ENCODE assay signal across 1 cellular context in the genomic region with DNA sequence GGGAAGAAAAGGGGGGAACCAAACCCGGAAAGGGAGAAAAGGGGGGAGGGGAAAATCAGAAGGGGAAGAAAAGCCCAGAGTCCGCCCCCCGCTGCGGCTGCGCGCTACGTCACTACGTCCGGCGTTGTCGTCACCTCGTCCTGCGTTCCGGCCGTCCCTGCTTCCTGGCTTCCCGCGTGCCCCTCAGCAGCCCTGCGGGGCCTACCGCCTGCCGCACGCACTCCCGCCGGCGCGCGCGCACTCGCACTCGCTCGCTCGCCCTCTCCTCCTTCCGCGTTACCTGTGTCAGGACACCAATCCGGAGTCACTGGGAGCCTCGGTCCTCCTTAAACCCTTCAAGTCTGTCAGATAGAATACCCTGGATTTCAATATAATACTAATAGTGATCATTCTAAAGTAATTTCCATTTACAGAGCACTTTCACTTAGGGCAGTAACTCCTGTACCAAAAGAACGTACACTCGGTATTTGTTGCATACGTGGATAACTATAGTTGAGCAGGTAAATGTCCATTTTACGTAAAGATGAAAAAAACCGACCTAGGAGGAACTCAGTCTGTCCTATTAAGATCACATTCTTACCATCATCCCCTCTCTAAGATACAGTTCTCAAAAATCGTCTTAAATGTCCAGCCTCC.
A peak's percentile ranks its signal among the peaks of the same experiment; 100 is the strongest.
TF ChIP-seq lines count a peak whose summit lies in the region.

A gene (minus strand): TSS at position 113 of the 636 bp plus-strand sequence. CDS start 120,615 bp downstream, outside the sequence.

TF ChIP-seq in HepG2, 621 proteins besides CTCF, POLR2A, EP300 and RAD21 (continued from another document and continues in another):
- TF ChIP-seq, protein P1, sequence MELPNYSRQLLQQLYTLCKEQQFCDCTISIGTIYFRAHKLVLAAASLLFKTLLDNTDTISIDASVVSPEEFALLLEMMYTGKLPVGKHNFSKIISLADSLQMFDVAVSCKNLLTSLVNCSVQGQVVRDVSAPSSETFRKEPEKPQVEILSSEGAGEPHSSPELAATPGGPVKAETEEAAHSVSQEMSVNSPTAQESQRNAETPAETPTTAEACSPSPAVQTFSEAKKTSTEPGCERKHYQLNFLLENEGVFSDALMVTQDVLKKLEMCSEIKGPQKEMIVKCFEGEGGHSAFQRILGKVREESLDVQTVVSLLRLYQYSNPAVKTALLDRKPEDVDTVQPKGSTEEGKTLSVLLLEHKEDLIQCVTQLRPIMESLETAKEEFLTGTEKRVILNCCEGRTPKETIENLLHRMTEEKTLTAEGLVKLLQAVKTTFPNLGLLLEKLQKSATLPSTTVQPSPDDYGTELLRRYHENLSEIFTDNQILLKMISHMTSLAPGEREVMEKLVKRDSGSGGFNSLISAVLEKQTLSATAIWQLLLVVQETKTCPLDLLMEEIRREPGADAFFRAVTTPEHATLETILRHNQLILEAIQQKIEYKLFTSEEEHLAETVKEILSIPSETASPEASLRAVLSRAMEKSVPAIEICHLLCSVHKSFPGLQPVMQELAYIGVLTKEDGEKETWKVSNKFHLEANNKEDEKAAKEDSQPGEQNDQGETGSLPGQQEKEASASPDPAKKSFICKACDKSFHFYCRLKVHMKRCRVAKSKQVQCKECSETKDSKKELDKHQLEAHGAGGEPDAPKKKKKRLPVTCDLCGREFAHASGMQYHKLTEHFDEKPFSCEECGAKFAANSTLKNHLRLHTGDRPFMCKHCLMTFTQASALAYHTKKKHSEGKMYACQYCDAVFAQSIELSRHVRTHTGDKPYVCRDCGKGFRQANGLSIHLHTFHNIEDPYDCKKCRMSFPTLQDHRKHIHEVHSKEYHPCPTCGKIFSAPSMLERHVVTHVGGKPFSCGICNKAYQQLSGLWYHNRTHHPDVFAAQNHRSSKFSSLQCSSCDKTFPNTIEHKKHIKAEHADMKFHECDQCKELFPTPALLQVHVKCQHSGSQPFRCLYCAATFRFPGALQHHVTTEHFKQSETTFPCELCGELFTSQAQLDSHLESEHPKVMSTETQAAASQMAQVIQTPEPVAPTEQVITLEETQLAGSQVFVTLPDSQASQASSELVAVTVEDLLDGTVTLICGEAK (IDR thresholded peaks at IDR 0.05), result no peak
- TF ChIP-seq, protein P1 (CRISPR knock-in tag; IDR thresholded peaks at IDR 0.05), result peak; percentile 74; the same call in 1 of the 2 replicates
- TF ChIP-seq KDM6A (CRISPR knock-in tag; IDR thresholded peaks at IDR 0.05; ENCODE audit: low read depth), result no peak
- peak; percentile 87; the same call in 1 of the 2 replicates for TF ChIP-seq ZNF724P (CRISPR knock-in tag; IDR thresholded peaks at IDR 0.05; ENCODE audit: borderline replicate concordance)
- TF ChIP-seq GATAD1 (CRISPR knock-in tag; IDR thresholded peaks at IDR 0.05), result peak; percentile 77
- TF ChIP-seq, protein P2, sequence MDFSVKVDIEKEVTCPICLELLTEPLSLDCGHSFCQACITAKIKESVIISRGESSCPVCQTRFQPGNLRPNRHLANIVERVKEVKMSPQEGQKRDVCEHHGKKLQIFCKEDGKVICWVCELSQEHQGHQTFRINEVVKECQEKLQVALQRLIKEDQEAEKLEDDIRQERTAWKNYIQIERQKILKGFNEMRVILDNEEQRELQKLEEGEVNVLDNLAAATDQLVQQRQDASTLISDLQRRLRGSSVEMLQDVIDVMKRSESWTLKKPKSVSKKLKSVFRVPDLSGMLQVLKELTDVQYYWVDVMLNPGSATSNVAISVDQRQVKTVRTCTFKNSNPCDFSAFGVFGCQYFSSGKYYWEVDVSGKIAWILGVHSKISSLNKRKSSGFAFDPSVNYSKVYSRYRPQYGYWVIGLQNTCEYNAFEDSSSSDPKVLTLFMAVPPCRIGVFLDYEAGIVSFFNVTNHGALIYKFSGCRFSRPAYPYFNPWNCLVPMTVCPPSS (IDR thresholded peaks at IDR 0.05), result no peak
- TF ChIP-seq, protein P3, sequence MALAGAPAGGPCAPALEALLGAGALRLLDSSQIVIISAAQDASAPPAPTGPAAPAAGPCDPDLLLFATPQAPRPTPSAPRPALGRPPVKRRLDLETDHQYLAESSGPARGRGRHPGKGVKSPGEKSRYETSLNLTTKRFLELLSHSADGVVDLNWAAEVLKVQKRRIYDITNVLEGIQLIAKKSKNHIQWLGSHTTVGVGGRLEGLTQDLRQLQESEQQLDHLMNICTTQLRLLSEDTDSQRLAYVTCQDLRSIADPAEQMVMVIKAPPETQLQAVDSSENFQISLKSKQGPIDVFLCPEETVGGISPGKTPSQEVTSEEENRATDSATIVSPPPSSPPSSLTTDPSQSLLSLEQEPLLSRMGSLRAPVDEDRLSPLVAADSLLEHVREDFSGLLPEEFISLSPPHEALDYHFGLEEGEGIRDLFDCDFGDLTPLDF (CRISPR knock-in tag; IDR thresholded peaks at IDR 0.05), result peak; percentile 69; the same call in 1 of the 2 replicates
- TF ChIP-seq, protein P4, sequence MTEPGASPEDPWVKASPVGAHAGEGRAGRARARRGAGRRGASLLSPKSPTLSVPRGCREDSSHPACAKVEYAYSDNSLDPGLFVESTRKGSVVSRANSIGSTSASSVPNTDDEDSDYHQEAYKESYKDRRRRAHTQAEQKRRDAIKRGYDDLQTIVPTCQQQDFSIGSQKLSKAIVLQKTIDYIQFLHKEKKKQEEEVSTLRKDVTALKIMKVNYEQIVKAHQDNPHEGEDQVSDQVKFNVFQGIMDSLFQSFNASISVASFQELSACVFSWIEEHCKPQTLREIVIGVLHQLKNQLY (CRISPR knock-in tag; IDR thresholded peaks at IDR 0.05), result no peak
- TF ChIP-seq ZFP82 (CRISPR knock-in tag; IDR thresholded peaks at IDR 0.05; ENCODE audit: borderline replicate concordance), result peak; percentile 68; the same call in 1 of the 2 replicates
- TF ChIP-seq KLF6 (CRISPR knock-in tag; IDR thresholded peaks at IDR 0.05), result no peak; the same call in 1 of the 2 replicates
- TF ChIP-seq, protein P5, sequence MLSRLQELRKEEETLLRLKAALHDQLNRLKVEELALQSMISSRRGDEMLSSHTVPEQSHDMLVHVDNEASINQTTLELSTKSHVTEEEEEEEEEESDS (CRISPR knock-in tag; IDR thresholded peaks at IDR 0.05; ENCODE audit: borderline replicate concordance), result no peak
- TF ChIP-seq ZNF615 (CRISPR knock-in tag; IDR thresholded peaks at IDR 0.05; ENCODE audit: borderline replicate concordance), result no peak
- TF ChIP-seq ZNF629 (CRISPR knock-in tag; conservative IDR thresholded peaks at IDR 0.05), result no peak
- no peak for TF ChIP-seq ZNF878 (CRISPR knock-in tag; IDR thresholded peaks at IDR 0.05)
- TF ChIP-seq ZNF816 (CRISPR knock-in tag; IDR thresholded peaks at IDR 0.05; ENCODE audit: borderline replicate concordance), result peak; percentile 66; the same call in 1 of the 2 replicates
- TF ChIP-seq ZSCAN29 (CRISPR knock-in tag; conservative IDR thresholded peaks at IDR 0.05), result 0 out of 2 replicates have a peak, but pooled peaks have one; percentile 23
- 0 out of 2 replicates have a peak, but pooled peaks have one; percentile 55 for TF ChIP-seq ZNF660 (CRISPR knock-in tag; IDR thresholded peaks at IDR 0.05; ENCODE audit: borderline replicate concordance, low read depth)
- no peak for TF ChIP-seq MTA1 (CRISPR knock-in tag; IDR thresholded peaks at IDR 0.05; ENCODE audit: borderline replicate concordance)
- no peak for TF ChIP-seq MIER3 (CRISPR knock-in tag; IDR thresholded peaks at IDR 0.05; ENCODE audit: borderline replicate concordance)
- TF ChIP-seq, protein P6, sequence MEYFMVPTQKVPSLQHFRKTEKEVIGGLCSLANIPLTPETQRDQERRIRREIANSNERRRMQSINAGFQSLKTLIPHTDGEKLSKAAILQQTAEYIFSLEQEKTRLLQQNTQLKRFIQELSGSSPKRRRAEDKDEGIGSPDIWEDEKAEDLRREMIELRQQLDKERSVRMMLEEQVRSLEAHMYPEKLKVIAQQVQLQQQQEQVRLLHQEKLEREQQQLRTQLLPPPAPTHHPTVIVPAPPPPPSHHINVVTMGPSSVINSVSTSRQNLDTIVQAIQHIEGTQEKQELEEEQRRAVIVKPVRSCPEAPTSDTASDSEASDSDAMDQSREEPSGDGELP (IDR thresholded peaks at IDR 0.05; ENCODE audit: borderline replicate concordance, low read depth), result no peak
- no peak for TF ChIP-seq NR2F6 (IDR thresholded peaks at IDR 0.05)
- TF ChIP-seq NR2F6 (CRISPR knock-in tag; IDR thresholded peaks at IDR 0.05), result no peak
- TF ChIP-seq TCF7L2 (IDR thresholded peaks at IDR 0.05; ENCODE audit: low read depth, low read length), result no peak
- no peak for TF ChIP-seq RFX1 (IDR thresholded peaks at IDR 0.05)
- TF ChIP-seq DPF2 (CRISPR knock-in tag; IDR thresholded peaks at IDR 0.05; ENCODE audit: borderline replicate concordance, low read depth), result no peak
- TF ChIP-seq ATF7 (IDR thresholded peaks at IDR 0.05), result peak; percentile 47; the same call in 1 of the 2 replicates
- 0 out of 2 replicates have a peak, but pooled peaks have one; percentile 63 for TF ChIP-seq ATF7 (CRISPR knock-in tag; IDR thresholded peaks at IDR 0.05)
- TF ChIP-seq ZNF292 (CRISPR knock-in tag; IDR thresholded peaks at IDR 0.05; ENCODE audit: borderline replicate concordance, low read depth), result no peak
- TF ChIP-seq SSRP1 (CRISPR knock-in tag; IDR thresholded peaks at IDR 0.05), result peak; percentile 38; the same call in 1 of the 2 replicates
- TF ChIP-seq, protein P7, sequence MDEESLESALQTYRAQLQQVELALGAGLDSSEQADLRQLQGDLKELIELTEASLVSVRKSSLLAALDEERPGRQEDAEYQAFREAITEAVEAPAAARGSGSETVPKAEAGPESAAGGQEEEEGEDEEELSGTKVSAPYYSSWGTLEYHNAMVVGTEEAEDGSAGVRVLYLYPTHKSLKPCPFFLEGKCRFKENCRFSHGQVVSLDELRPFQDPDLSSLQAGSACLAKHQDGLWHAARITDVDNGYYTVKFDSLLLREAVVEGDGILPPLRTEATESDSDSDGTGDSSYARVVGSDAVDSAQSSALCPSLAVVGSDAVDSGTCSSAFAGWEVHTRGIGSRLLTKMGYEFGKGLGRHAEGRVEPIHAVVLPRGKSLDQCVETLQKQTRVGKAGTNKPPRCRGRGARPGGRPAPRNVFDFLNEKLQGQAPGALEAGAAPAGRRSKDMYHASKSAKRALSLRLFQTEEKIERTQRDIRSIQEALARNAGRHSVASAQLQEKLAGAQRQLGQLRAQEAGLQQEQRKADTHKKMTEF (CRISPR knock-in tag; IDR thresholded peaks at IDR 0.05), result peak; percentile 86
- peak; percentile 94 for TF ChIP-seq SMAD1 (CRISPR knock-in tag; IDR thresholded peaks at IDR 0.05; ENCODE audit: borderline replicate concordance, low read depth)
- no peak for TF ChIP-seq ZNF121 (CRISPR knock-in tag; IDR thresholded peaks at IDR 0.05)
- no peak for TF ChIP-seq NR2F1 (CRISPR knock-in tag; IDR thresholded peaks at IDR 0.05)
- TF ChIP-seq, protein P8, sequence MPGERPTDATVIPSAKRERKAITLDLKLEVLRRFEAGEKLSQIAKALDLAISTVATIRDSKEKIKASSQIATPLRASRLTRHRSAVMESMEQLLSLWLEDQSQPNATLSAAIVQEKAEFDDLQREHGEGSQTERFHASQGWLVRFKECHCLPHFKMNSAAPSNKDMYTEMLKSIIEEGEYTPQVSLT (CRISPR knock-in tag; IDR thresholded peaks at IDR 0.05; ENCODE audit: borderline replicate concordance, low read depth), result no peak
- no peak for TF ChIP-seq MTF1 (CRISPR knock-in tag; IDR thresholded peaks at IDR 0.05)
- no peak for TF ChIP-seq ZNF30 (CRISPR knock-in tag; IDR thresholded peaks at IDR 0.05)
- TF ChIP-seq, protein P9, sequence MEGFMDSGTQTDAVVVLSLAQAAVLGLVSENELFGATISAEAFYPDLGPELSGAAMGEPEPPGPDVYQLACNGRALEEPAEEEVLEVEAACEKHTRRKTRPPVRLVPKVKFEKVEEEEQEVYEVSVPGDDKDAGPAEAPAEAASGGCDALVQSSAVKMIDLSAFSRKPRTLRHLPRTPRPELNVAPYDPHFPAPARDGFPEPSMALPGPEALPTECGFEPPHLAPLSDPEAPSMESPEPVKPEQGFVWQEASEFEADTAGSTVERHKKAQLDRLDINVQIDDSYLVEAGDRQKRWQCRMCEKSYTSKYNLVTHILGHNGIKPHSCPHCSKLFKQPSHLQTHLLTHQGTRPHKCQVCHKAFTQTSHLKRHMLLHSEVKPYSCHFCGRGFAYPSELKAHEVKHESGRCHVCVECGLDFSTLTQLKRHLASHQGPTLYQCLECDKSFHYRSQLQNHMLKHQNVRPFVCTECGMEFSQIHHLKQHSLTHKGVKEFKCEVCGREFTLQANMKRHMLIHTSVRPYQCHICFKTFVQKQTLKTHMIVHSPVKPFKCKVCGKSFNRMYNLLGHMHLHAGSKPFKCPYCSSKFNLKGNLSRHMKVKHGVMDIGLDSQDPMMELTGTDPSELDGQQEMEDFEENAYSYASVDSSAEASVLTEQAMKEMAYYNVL (CRISPR knock-in tag; IDR thresholded peaks at IDR 0.05; ENCODE audit: borderline replicate concordance), result peak; percentile 79
- TF ChIP-seq ZNF205 (CRISPR knock-in tag; IDR thresholded peaks at IDR 0.05), result peak; percentile 86
- no peak for TF ChIP-seq ZNF333 (CRISPR knock-in tag; IDR thresholded peaks at IDR 0.05; ENCODE audit: borderline replicate concordance)
- TF ChIP-seq, protein P10, sequence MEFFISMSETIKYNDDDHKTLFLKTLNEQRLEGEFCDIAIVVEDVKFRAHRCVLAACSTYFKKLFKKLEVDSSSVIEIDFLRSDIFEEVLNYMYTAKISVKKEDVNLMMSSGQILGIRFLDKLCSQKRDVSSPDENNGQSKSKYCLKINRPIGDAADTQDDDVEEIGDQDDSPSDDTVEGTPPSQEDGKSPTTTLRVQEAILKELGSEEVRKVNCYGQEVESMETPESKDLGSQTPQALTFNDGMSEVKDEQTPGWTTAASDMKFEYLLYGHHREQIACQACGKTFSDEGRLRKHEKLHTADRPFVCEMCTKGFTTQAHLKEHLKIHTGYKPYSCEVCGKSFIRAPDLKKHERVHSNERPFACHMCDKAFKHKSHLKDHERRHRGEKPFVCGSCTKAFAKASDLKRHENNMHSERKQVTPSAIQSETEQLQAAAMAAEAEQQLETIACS (CRISPR knock-in tag; IDR thresholded peaks at IDR 0.05), result peak; percentile 95
